In genomic region chr12:121038861-121039654, GRCh38 we compare ENCODE assay signal across 1 cellular context.
TF ChIP-seq lines count a peak whose summit lies in the region.

Gene OASL (minus strand): TSS chr12:121039246. CDS start chr12:121038971, 275 bp downstream.

TF ChIP-seq in GM12878, 131 proteins besides CTCF, POLR2A, EP300 and RAD21 (continued from another document and continues in another):
- TF ChIP-seq ZNF384 (IDR thresholded peaks at IDR 0.05; ENCODE audit: borderline replicate concordance, low read depth, low read length): peak; percentile 62
- TF ChIP-seq ELK1 (IDR thresholded peaks at IDR 0.05; ENCODE audit: low read depth, low read length): no peak
- no peak for TF ChIP-seq CUX1 (IDR thresholded peaks at IDR 0.05; ENCODE audit: insufficient replicate concordance, low read depth, low read length)
- peak; percentile 98 for TF ChIP-seq POLR2AphosphoS5 (IDR thresholded peaks at IDR 0.05; ENCODE audit: low read length)
- no peak for TF ChIP-seq PML (IDR thresholded peaks at IDR 0.05; ENCODE audit: low read length)
- peak; percentile 10; the same call in 1 of the 2 replicates for TF ChIP-seq HCFC1 (IDR thresholded peaks at IDR 0.05; ENCODE audit: low read length)
- TF ChIP-seq CREM (IDR thresholded peaks at IDR 0.05; ENCODE audit: low read depth): peak; percentile 67
- TF ChIP-seq NFIC (IDR thresholded peaks at IDR 0.05; ENCODE audit: low read depth, low read length): no peak
- TF ChIP-seq STAT1 (conservative IDR thresholded peaks at IDR 0.05): peak; percentile 99
- peak; percentile 38 for TF ChIP-seq RELA (IDR thresholded peaks at IDR 0.05; ENCODE audit: borderline replicate concordance, partially characterized antibody)
- TF ChIP-seq MTA3 (IDR thresholded peaks at IDR 0.05; ENCODE audit: borderline replicate concordance, low read length): no peak
- no peak for TF ChIP-seq MLLT1 (IDR thresholded peaks at IDR 0.05)
- no peak for TF ChIP-seq PAX8 (IDR thresholded peaks at IDR 0.05)
- 0 out of 2 replicates have a peak, but pooled peaks have one; percentile 15 for TF ChIP-seq RUNX3 (IDR thresholded peaks at IDR 0.05; ENCODE audit: low read length)
- TF ChIP-seq RBBP5 (conservative IDR thresholded peaks at IDR 0.05): no peak
- TF ChIP-seq CREB1 (IDR thresholded peaks at IDR 0.05; ENCODE audit: low read depth): peak; percentile 67
- TF ChIP-seq NKRF (conservative IDR thresholded peaks at IDR 0.05): no peak
- TF ChIP-seq NBN (IDR thresholded peaks at IDR 0.05): peak; percentile 63; the same call in 1 of the 2 replicates
- TF ChIP-seq ZNF592 (IDR thresholded peaks at IDR 0.05): no peak
- no peak for TF ChIP-seq RAD51 (IDR thresholded peaks at IDR 0.05)
- no peak for TF ChIP-seq HDAC6 (IDR thresholded peaks at IDR 0.05; ENCODE audit: unreplicated experiment)
- TF ChIP-seq SIX5 (IDR thresholded peaks at IDR 0.05; ENCODE audit: low read depth, low read length, severe bottlenecking): no peak
- no peak for TF ChIP-seq KAT2A (conservative IDR thresholded peaks at IDR 0.05; ENCODE audit: control insufficient read depth, low read depth, low read length)
- no peak for TF ChIP-seq ZBTB4 (CRISPR knock-in tag; IDR thresholded peaks at IDR 0.05)
- 0 out of 2 replicates have a peak, but pooled peaks have one; percentile 28 for TF ChIP-seq BACH1 (IDR thresholded peaks at IDR 0.05; ENCODE audit: borderline replicate concordance)
- 0 out of 3 replicates have a peak, but pooled peaks have one; percentile 34 for TF ChIP-seq POU2F2 (IDR thresholded peaks at IDR 0.05; ENCODE audit: borderline replicate concordance, low read depth, low read length)
- peak; percentile 94 for TF ChIP-seq SKIL (IDR thresholded peaks at IDR 0.05; ENCODE audit: low read depth, poor library complexity, severe bottlenecking)
- peak; percentile 76; the same call in 1 of the 2 replicates for TF ChIP-seq ZNF207 (IDR thresholded peaks at IDR 0.05; ENCODE audit: borderline replicate concordance)
- TF ChIP-seq ZBED1 (IDR thresholded peaks at IDR 0.05; ENCODE audit: borderline replicate concordance): no peak
- peak; percentile 71 to 79 for TF ChIP-seq IKZF2 (IDR thresholded peaks at IDR 0.05)
- no peak for TF ChIP-seq NFYA (IDR thresholded peaks at IDR 0.05; ENCODE audit: borderline replicate concordance, low read depth, low read length)
- no peak for TF ChIP-seq HDGF (IDR thresholded peaks at IDR 0.05)
- TF ChIP-seq EZH2 (IDR thresholded peaks at IDR 0.05; ENCODE audit: borderline replicate concordance, control insufficient read depth, low read depth, low read length): no peak
- peak; percentile 73 for TF ChIP-seq E4F1 (IDR thresholded peaks at IDR 0.05; ENCODE audit: borderline replicate concordance, partially characterized antibody)
- no peak for TF ChIP-seq ZNF622 (IDR thresholded peaks at IDR 0.05)
